ENCODE assay signal across 21 cellular contexts in genomic region chr22:39511226-39511625, GRCh38. TPM values are rescaled to one million over a fixed set of nuclear protein-coding genes. Genes with fewer than 3 reads are reported as not detected.
"Had no signal": no experiment of that assay in that cellular context is flagged by ENCODE, and none has a peak within 500 bp of the region (broad histone marks: within the 10 kb centered on the region; RNA-seq: fewer than 3 reads in every experiment).

No MANE protein-coding gene starts in this region.

- H3K27ac ChIP-seq: KMS-11 had no signal

- H3K9ac ChIP-seq: KMS-11, SK-N-SH had no signal

- DNase-seq: IMR-90, Kasumi-1, MM.1S, NCI-H1105, NCI-H1417, NCI-H1436 treated with DMSO at 0.1 percent for 48 hours, NCI-H187, NCI-H2029, NCI-H2081 treated with DMSO at 0.1 percent for 48 hours, NCI-H2171, NCI-H226, NCI-H446, NCI-H510A, NCI-H524 treated with DMSO at 0.1 percent for 48 hours, NCI-H69, NCI-H774, SHP77, SK-N-SH had no signal

- H3K9me3 ChIP-seq: SK-N-SH had no signal

- H3K4me2 ChIP-seq: KMS-11, SK-N-SH had no signal

RNA-seq across cellular contexts. Expression of gene MGAT3, which starts 54.4 kb away (rescaled TPM):
- total RNA-seq: M059J had no signal

RNA-seq across cellular contexts. Expression of gene CACNA1I, which starts 59.3 kb away (rescaled TPM):
- total RNA-seq: SK-MEL-5 had no signal
- polyA plus RNA-seq: SK-N-SH had no signal
